In the genomic region with DNA sequence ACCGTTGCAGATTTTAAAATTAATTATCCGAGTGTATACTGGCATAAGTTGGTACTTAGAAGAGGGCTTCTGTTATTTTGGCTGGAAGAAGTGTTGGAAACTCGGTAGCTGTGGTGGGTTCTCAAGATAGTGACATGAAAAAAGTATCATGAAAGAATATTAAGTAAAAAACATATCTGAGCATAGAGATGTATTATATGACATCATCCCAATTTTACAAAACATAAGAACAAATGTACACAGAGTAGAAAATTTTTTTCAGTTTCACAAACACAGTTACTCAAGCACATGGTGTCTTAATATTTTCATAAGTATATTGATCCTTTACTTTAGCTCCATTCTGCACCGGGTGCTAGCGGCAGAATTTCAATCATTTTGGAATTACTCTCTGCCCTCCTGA, we compare ENCODE assay signal across 8 cellular contexts.
DNase-seq lines count a peak whose midpoint lies in the region; ATAC-seq and TF ChIP-seq lines count a peak whose summit lies in the region.

No MANE protein-coding gene starts in this region.

- H4K20me1 ChIP-seq in BLaER1 treated with 17β-estradiol and CSF1 and Interleukin-3, amounts not matched to agents 10 nM and 100 nM, result no peaks in the 10 kb centered on the region
- no peaks in the 10 kb centered on the region for H4K20me1 ChIP-seq in OCI-LY3 (ENCODE audit: insufficient read depth, low read length)

- no peak for DNase-seq in stimulated activated CD4-positive, alpha-beta T cell treated with anti-CD3 and anti-CD28 coated beads, Interleukin-2, amount 100 ng/mL, for 48 hours
- no peak for DNase-seq in NCI-H526 (lab: John Stamatoyannopoulos, UW)
- DNase-seq in kidney tubule cell (ENCODE audit: low spot score), result no peak

- ATAC-seq in HG03378 (IDR thresholded peaks at IDR 0.05; ENCODE audit: unreplicated experiment), result no peak

- peak overlapping the region; percentile 84 to 96 (median 90) for H3K9ac ChIP-seq in BLaER1 treated with 17β-estradiol and CSF1 and Interleukin-3, amounts not matched to agents 10 nM and 100 nM
- H3K9ac ChIP-seq in OCI-LY3 (ENCODE audit: low read length), result peak overlapping the region; percentile 85
- peak overlapping the region; percentile 71 to 79 for H3K9ac ChIP-seq in duodenal mucosa (ENCODE audit: low read depth in 1 of 2, low read length in 2 of 2)

- H3K27me3 ChIP-seq in BLaER1 treated with 17β-estradiol and CSF1 and Interleukin-3, amounts not matched to agents 10 nM and 100 nM, result no peaks in the 10 kb centered on the region
- H3K27me3 ChIP-seq in OCI-LY3 (ENCODE audit: low read depth, low read length), result no peaks in the 10 kb centered on the region
- no peaks in the 10 kb centered on the region for H3K27me3 ChIP-seq in duodenal mucosa (ENCODE audit: control insufficient read depth in 1 of 2, insufficient read depth in 2 of 2, low read length in 2 of 2)
- H3K27me3 ChIP-seq in neutrophil, result no peaks in the 10 kb centered on the region

- peak overlapping the region; percentile 70 to 93 (median 83); a peak in 20 of 22 replicates for H3K4me2 ChIP-seq in BLaER1 treated with 17β-estradiol and CSF1 and Interleukin-3, amounts not matched to agents 10 nM and 100 nM
- H3K4me2 ChIP-seq in OCI-LY3 (ENCODE audit: low read length), result peak overlapping the region; percentile 80

- peaks cover 50 to 70% (median 61%) of the 10 kb centered on the region in 10 experiments for H3K4me1 ChIP-seq in BLaER1 treated with 17β-estradiol and CSF1 and Interleukin-3, amounts not matched to agents 10 nM and 100 nM
- H3K4me1 ChIP-seq in OCI-LY3 (ENCODE audit: low read length), result peaks cover 60% of the 10 kb centered on the region
- H3K4me1 ChIP-seq in duodenal mucosa (ENCODE audit: control insufficient read depth in 1 of 2, insufficient read depth in 2 of 2, low read length in 2 of 2), result peaks cover 4 to 20% of the 10 kb centered on the region in 2 donors
- peaks cover 74 to 92% of the 10 kb centered on the region in 2 experiments for H3K4me1 ChIP-seq in neutrophil (ENCODE audit: control insufficient read depth in 1 of 2, insufficient read depth in 1 of 2, low read depth in 1 of 2, low read length in 1 of 2)

- no peak overlapping the region for H2AFZ ChIP-seq in OCI-LY3 (ENCODE audit: low read depth, low read length)

- TF ChIP-seq CTCF in OCI-LY3 (IDR thresholded peaks at IDR 0.05; ENCODE audit: low read depth, low read length) (no peak), neutrophil (IDR thresholded peaks at IDR 0.05) (no peak)

- peak overlapping the region; percentile 83 to 99 (median 94) for H3K27ac ChIP-seq in BLaER1 treated with 17β-estradiol and CSF1 and Interleukin-3, amounts not matched to agents 10 nM and 100 nM
- H3K27ac ChIP-seq in OCI-LY3 (ENCODE audit: low read length) (peak overlapping the region; percentile 68), duodenal mucosa (ENCODE audit: low read depth, low read length) (peak overlapping the region; percentile 62), neutrophil (peak overlapping the region; percentile 88)

- peaks cover 0 to 28% (median 22%) of the 10 kb centered on the region in 11 experiments; a peak in 18 of 22 replicates for H3K9me3 ChIP-seq in BLaER1 treated with 17β-estradiol and CSF1 and Interleukin-3, amounts not matched to agents 10 nM and 100 nM (replicated peaks in 1 of 11)
- peaks cover 10% of the 10 kb centered on the region; the same call in 1 of the 2 replicates for H3K9me3 ChIP-seq in OCI-LY3 (ENCODE audit: insufficient read depth, low read length)
- H3K9me3 ChIP-seq in duodenal mucosa (ENCODE audit: control insufficient read depth in 1 of 2, low read length in 2 of 2), result no peaks in the 10 kb centered on the region
- H3K9me3 ChIP-seq in neutrophil, result no peaks in the 10 kb centered on the region

- H3K79me2 ChIP-seq in OCI-LY3 (ENCODE audit: low read length), result peaks cover 52% of the 10 kb centered on the region

- peak overlapping the region; percentile 72 to 90 (median 78) for H3K4me3 ChIP-seq in BLaER1 treated with 17β-estradiol and CSF1 and Interleukin-3, amounts not matched to agents 10 nM and 100 nM
- H3K4me3 ChIP-seq in OCI-LY3 (ENCODE audit: low read length), result peak overlapping the region; percentile 77
- peak overlapping the region; percentile 79 to 88 for H3K4me3 ChIP-seq in duodenal mucosa (ENCODE audit: low read depth in 1 of 2, low read length in 2 of 2)
- H3K4me3 ChIP-seq in neutrophil (ENCODE audit: low read depth in 1 of 2, low read length in 1 of 2), result peak overlapping the region; percentile 76 to 94

- peaks cover 21 to 31% (median 23%) of the 10 kb centered on the region in 11 experiments; a peak in 21 of 22 replicates for H3K36me3 ChIP-seq in BLaER1 treated with 17β-estradiol and CSF1 and Interleukin-3, amounts not matched to agents 10 nM and 100 nM
- H3K36me3 ChIP-seq in OCI-LY3 (replicated peaks; ENCODE audit: low read depth, low read length), result peaks cover 33% of the 10 kb centered on the region
- no peaks in the 10 kb centered on the region for H3K36me3 ChIP-seq in duodenal mucosa (ENCODE audit: control insufficient read depth in 1 of 2, insufficient read depth in 2 of 2, low read length in 2 of 2)
- peaks cover 3% of the 10 kb centered on the region for H3K36me3 ChIP-seq in neutrophil
